22 cellular contexts compared by ENCODE assay signal in the genomic region with DNA sequence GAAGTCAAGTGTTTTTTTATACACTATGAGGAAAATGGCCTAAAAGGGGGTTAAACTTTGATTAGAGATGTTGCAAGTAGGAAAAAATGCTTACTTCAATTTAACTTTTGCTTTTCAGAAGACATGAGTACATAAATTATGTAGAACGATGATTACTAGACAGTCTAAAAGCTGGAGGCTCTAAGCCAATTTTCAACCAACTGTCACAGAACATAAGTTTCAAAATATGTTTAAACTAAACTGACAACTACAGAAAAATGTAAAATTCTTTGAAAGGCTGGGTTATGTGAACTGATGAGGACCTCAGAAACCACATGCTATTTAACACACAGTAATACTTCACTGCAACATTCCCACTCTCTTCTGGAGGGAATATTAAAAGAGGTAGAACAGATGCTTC.
DNase-seq lines count a peak whose midpoint lies in the region; ATAC-seq and TF ChIP-seq lines count a peak whose summit lies in the region.
"Had no signal": no experiment of that assay in that cellular context is flagged by ENCODE, and none has a peak within 500 bp of the region (broad histone marks: within the 10 kb centered on the region; RNA-seq: fewer than 3 reads in every experiment).

No MANE protein-coding gene starts in this region.

- no peak overlapping the region for H3K27ac Mint-ChIP-seq in chondrocyte (ENCODE audit: unreplicated experiment)
- H3K27ac Mint-ChIP-seq: CD14-positive monocyte; CD4-positive, alpha-beta T cell; H9 had no signal

- TF ChIP-seq CTCF in chondrocyte (IDR thresholded peaks at IDR 0.05) = no peak

- H3K4me1 Mint-ChIP-seq in chondrocyte (ENCODE audit: low read depth) = peaks cover 28% of the 10 kb centered on the region
- H3K4me1 Mint-ChIP-seq: CD14-positive monocyte; CD8-positive, alpha-beta memory T cell had no signal

- ATAC-seq in SK-N-SH treated with all-trans-retinoic acid at 6 μM for 48 hours = peak; percentile 30
- ATAC-seq: A549, GM12878, GM23338, HCT116 had no signal

- H3K27me3 Mint-ChIP-seq in chondrocyte (ENCODE audit: low read depth) = no peaks in the 10 kb centered on the region
- H3K27me3 Mint-ChIP-seq: CD4-positive, alpha-beta T cell; CD8-positive, alpha-beta memory T cell had no signal

- no peaks in the 10 kb centered on the region for H3K36me3 Mint-ChIP-seq in chondrocyte (ENCODE audit: low read depth)

- peak; percentile 33 for DNase-seq in fibroblast of peridontal ligament (ENCODE audit: extremely low read depth)
- peak; percentile 44 for DNase-seq in retina
- no peak for DNase-seq in chondrocyte (ENCODE audit: low spot score)
- no peak for DNase-seq in NOMO-1 treated with DMSO at 0.1 percent for 48 hours (lab: John Stamatoyannopoulos, UW; ENCODE audit: unreplicated experiment)
- no peak for DNase-seq in activated CD4-positive, alpha-beta T cell treated with anti-CD3 and anti-CD28 coated beads, Interleukin-2, amount 50 U/mL, for 1 hour
- DNase-seq: 8988T; ACHN; AML-193; BE2C; CD4-positive, alpha-beta T cell; CD8-positive, alpha-beta memory T cell; DMS 273 treated with DMSO at 0.1 percent for 48 hours; DMS79; EL; GDM1; H9 had no signal

- no peaks in the 10 kb centered on the region for H3K9me3 Mint-ChIP-seq in chondrocyte (ENCODE audit: low read depth)
- H3K9me3 Mint-ChIP-seq: CD14-positive monocyte; CD4-positive, alpha-beta T cell; CD8-positive, alpha-beta memory T cell; GM23338; H9 had no signal

- no peak overlapping the region for H3K4me3 Mint-ChIP-seq in chondrocyte (ENCODE audit: unreplicated experiment)
- H3K4me3 Mint-ChIP-seq: CD14-positive monocyte; CD4-positive, alpha-beta T cell; CD8-positive, alpha-beta memory T cell; GM23338; H9 had no signal

TF ChIP-seq in SK-N-SH treated with all-trans-retinoic acid at 6 μM for 48 hours, 23 proteins besides CTCF, POLR2A, EP300 and RAD21:
- peak; percentile 77; the same call in 1 of the 2 replicates for TF ChIP-seq TOX (CRISPR knock-in tag; IDR thresholded peaks at IDR 0.05; ENCODE audit: borderline replicate concordance)
- no peak for TF ChIP-seq GLIS3 (CRISPR knock-in tag; IDR thresholded peaks at IDR 0.05)
- peak; percentile 91 for TF ChIP-seq ISL1 (CRISPR knock-in tag; IDR thresholded peaks at IDR 0.05)
- TF ChIP-seq ZNF565 (CRISPR knock-in tag; conservative IDR thresholded peaks at IDR 0.05; ENCODE audit: low read depth) = no peak
- TF ChIP-seq CSDC2 (CRISPR knock-in tag; IDR thresholded peaks at IDR 0.05) = no peak
- 0 out of 2 replicates have a peak, but pooled peaks have one; percentile 72 for TF ChIP-seq RARB (CRISPR knock-in tag; IDR thresholded peaks at IDR 0.05)
- no peak for TF ChIP-seq SNAI2 (CRISPR knock-in tag; IDR thresholded peaks at IDR 0.05)
- TF ChIP-seq ZC3H10 (CRISPR knock-in tag; IDR thresholded peaks at IDR 0.05) = peak; percentile 73
- TF ChIP-seq CSRNP3 (CRISPR knock-in tag; IDR thresholded peaks at IDR 0.05) = no peak
- no peak for TF ChIP-seq PPARA (CRISPR knock-in tag; IDR thresholded peaks at IDR 0.05; ENCODE audit: borderline replicate concordance)
- no peak for TF ChIP-seq ARNTL (CRISPR knock-in tag; IDR thresholded peaks at IDR 0.05; ENCODE audit: borderline replicate concordance, low read depth)

Comparison
In these comparisons a context has a peak if more than half of its experiments do, and no peak if none do; other contexts are left out.
1. DNase-seq: peak in fibroblast of peridontal ligament (single experiment) and retina (single experiment); none in chondrocyte (single experiment), NOMO-1 treated with DMSO at 0.1 percent for 48 hours (single experiment) and activated CD4-positive, alpha-beta T cell treated with anti-CD3 and anti-CD28 coated beads, Interleukin-2, amount 50 U/mL, for 1 hour (single experiment).